ENCODE assay signal across 35 cellular contexts in genomic region chr10:66886848-66887247, GRCh38.
"Had no signal": no experiment of that assay in that cellular context is flagged by ENCODE, and none has a peak within 500 bp of the region (broad histone marks: within the 10 kb centered on the region; RNA-seq: fewer than 3 reads in every experiment).

No MANE protein-coding gene starts in this region.

- H3K9me3 ChIP-seq: MG63 had no signal

- H3K27me3 ChIP-seq: MG63 had no signal

- H3K4me3 ChIP-seq: MG63 had no signal

- DNase-seq: Karpas-422, Kasumi-1, KG1, MG63, MM.1S, MV-4-11, NCI-H1048, NCI-H1092, NCI-H1092 treated with DMSO at 0.1 percent for 48 hours, NCI-H1105, NCI-H1105 treated with DMSO at 0.1 percent for 48 hours, NCI-H1417, NCI-H1417 treated with DMSO at 0.1 percent for 48 hours, NCI-H1436, NCI-H1436 treated with DMSO at 0.1 percent for 48 hours, NCI-H146, NCI-H1694, NCI-H1694 treated with DMSO at 0.1 percent for 48 hours, NCI-H187, NCI-H187 treated with DMSO at 0.1 percent for 48 hours, NCI-H1930, NCI-H2029, NCI-H2029 treated with DMSO at 0.1 percent for 48 hours, NCI-H2081, NCI-H2081 treated with DMSO at 0.1 percent for 48 hours, NCI-H2107, NCI-H2171, NCI-H2171 treated with DMSO at 0.1 percent for 48 hours, NCI-H2227 treated with DMSO at 0.1 percent for 48 hours, NCI-H226, NCI-H345, NCI-H446, NCI-H446 treated with DMSO at 0.1 percent for 48 hours, NCI-H510A had no signal

- H3K4me2 ChIP-seq: KMS-11 had no signal

- H3K9ac ChIP-seq: KMS-11 had no signal

- H3K36me3 ChIP-seq: MG63 had no signal

- H3K27ac ChIP-seq: KMS-11 had no signal
